8 cellular contexts compared by ENCODE assay signal in genomic region chr10:102394801-102395676, GRCh38. TPM values are rescaled to one million over a fixed set of nuclear protein-coding genes. Genes with fewer than 3 reads are reported as not detected.
DNase-seq lines count a peak whose midpoint lies in the region; ATAC-seq and TF ChIP-seq lines count a peak whose summit lies in the region.

No MANE protein-coding gene starts in this region.

- H3K27me3 Mint-ChIP-seq in activated T-helper 2 cell treated with anti-CD3 and anti-CD28 coated beads, Interferon-gamma antibody, Interleukin-2, Interleukin-4, amounts not matched to agents 10 μg/mL and 5 μg/mL and 100 μg/mL, durations not matched to agents 14 hours and 24 hours and 36 hours (ENCODE audit: low read depth), result no peaks in the 10 kb centered on the region
- H3K27me3 Mint-ChIP-seq in natural killer cell (ENCODE audit: low read depth in 2 of 2), result peaks cover 0 to 1% of the 10 kb centered on the region in 2 donors
- no peaks in the 10 kb centered on the region for H3K27me3 Mint-ChIP-seq in stimulated activated memory B cell treated with anti-CD40 and anti-IgM and Interleukin-4, amounts not matched to agents 10 μg/mL and 1 μg/mL and 100 μg/mL, for 72 hours

- peak overlapping the region; percentile 99 for H3K27ac Mint-ChIP-seq in activated T-helper 2 cell treated with anti-CD3 and anti-CD28 coated beads, Interferon-gamma antibody, Interleukin-2, Interleukin-4, amounts not matched to agents 10 μg/mL and 5 μg/mL and 100 μg/mL, durations not matched to agents 14 hours and 24 hours and 36 hours
- H3K27ac Mint-ChIP-seq in natural killer cell, result peak overlapping the region; percentile 99
- H3K27ac Mint-ChIP-seq in stimulated activated memory B cell treated with anti-CD40 and anti-IgM and Interleukin-4, amounts not matched to agents 10 μg/mL and 1 μg/mL and 100 μg/mL, for 72 hours, result peak overlapping the region; percentile 99

- DNase-seq in AG09319 (ENCODE audit: extremely low read depth, low read depth) (peak; percentile 63), HL-60 (ENCODE audit: low read depth in 1 of 2, low spot score in 1 of 2) (peak; percentile 40 to 67), RKO (ENCODE audit: low spot score) (peak; percentile 85), fibroblast of peridontal ligament (ENCODE audit: extremely low read depth) (peak; percentile 27), natural killer cell (peak; percentile 95)
- DNase-seq in activated T-helper 2 cell treated with anti-CD3 and anti-CD28 coated beads, Interferon-gamma antibody, Interleukin-2, Interleukin-4, amounts not matched to agents 10 μg/mL and 5 μg/mL and 100 μg/mL, durations not matched to agents 14 hours and 24 hours and 36 hours (ENCODE audit: low spot score), result peak; percentile 88

- peaks cover 38% of the 10 kb centered on the region for H3K4me1 Mint-ChIP-seq in activated T-helper 2 cell treated with anti-CD3 and anti-CD28 coated beads, Interferon-gamma antibody, Interleukin-2, Interleukin-4, amounts not matched to agents 10 μg/mL and 5 μg/mL and 100 μg/mL, durations not matched to agents 14 hours and 24 hours and 36 hours (ENCODE audit: low read depth)
- H3K4me1 Mint-ChIP-seq in natural killer cell, result peaks cover 34 to 51% of the 10 kb centered on the region in 2 donors
- H3K4me1 Mint-ChIP-seq in stimulated activated memory B cell treated with anti-CD40 and anti-IgM and Interleukin-4, amounts not matched to agents 10 μg/mL and 1 μg/mL and 100 μg/mL, for 72 hours, result peaks cover 55% of the 10 kb centered on the region

- H3K4me3 ChIP-seq in HL-60 (replicated peaks; ENCODE audit: insufficient read depth, low read length), result peak overlapping the region; percentile 75

- H3K4me3 Mint-ChIP-seq in activated T-helper 2 cell treated with anti-CD3 and anti-CD28 coated beads, Interferon-gamma antibody, Interleukin-2, Interleukin-4, amounts not matched to agents 10 μg/mL and 5 μg/mL and 100 μg/mL, durations not matched to agents 14 hours and 24 hours and 36 hours (ENCODE audit: low read depth), result peak overlapping the region; percentile 91
- peak overlapping the region; percentile 98 for H3K4me3 Mint-ChIP-seq in natural killer cell
- H3K4me3 Mint-ChIP-seq in stimulated activated memory B cell treated with anti-CD40 and anti-IgM and Interleukin-4, amounts not matched to agents 10 μg/mL and 1 μg/mL and 100 μg/mL, for 72 hours, result peak overlapping the region; percentile 94

- TF ChIP-seq CTCF in AG09319 (IDR thresholded peaks at IDR 0.05; ENCODE audit: low read depth, low read length) (no peak), HL-60 (IDR thresholded peaks at IDR 0.05; ENCODE audit: insufficient read depth, low read length) (no peak), natural killer cell (IDR thresholded peaks at IDR 0.05) (no peak)

- ATAC-seq in GM19023 (IDR thresholded peaks at IDR 0.05; ENCODE audit: unreplicated experiment) (peak; percentile 34), natural killer cell (peak; percentile 43 to 67 (median 44))
- ATAC-seq in stimulated activated memory B cell treated with anti-CD40 and anti-IgM and Interleukin-4, amounts not matched to agents 10 μg/mL and 1 μg/mL and 100 μg/mL, for 72 hours, result peak; percentile 64

- intact Hi-C loops in activated T-helper 2 cell treated with anti-CD3 and anti-CD28 coated beads, Interferon-gamma antibody, Interleukin-2, Interleukin-4, amounts not matched to agents 10 μg/mL and 5 μg/mL and 100 μg/mL, durations not matched to agents 14 hours and 24 hours and 36 hours (cut with micrococcal nuclease), result loop anchor here (1.0 to 10.0 kb wide), 13 partner anchors 14 to 560 kb away; partner anchors contain the start of genes ACTR1A, CUEDC2, GBF1 and NOLC1
- intact Hi-C loops in natural killer cell (cut with micrococcal nuclease), result loop anchor here (1.0 to 10.0 kb wide), 5 partner anchors 26 to 250 kb away; partner anchors contain the start of genes NOLC1 and TRIM8

- peaks cover 11% of the 10 kb centered on the region for H3K27me3 ChIP-seq in HL-60 (ENCODE audit: insufficient read depth, poor library complexity, severe bottlenecking)

- H3K9me3 Mint-ChIP-seq in activated T-helper 2 cell treated with anti-CD3 and anti-CD28 coated beads, Interferon-gamma antibody, Interleukin-2, Interleukin-4, amounts not matched to agents 10 μg/mL and 5 μg/mL and 100 μg/mL, durations not matched to agents 14 hours and 24 hours and 36 hours, result no peaks in the 10 kb centered on the region
- H3K9me3 Mint-ChIP-seq in natural killer cell, result no peaks in the 10 kb centered on the region
- no peaks in the 10 kb centered on the region for H3K9me3 Mint-ChIP-seq in stimulated activated memory B cell treated with anti-CD40 and anti-IgM and Interleukin-4, amounts not matched to agents 10 μg/mL and 1 μg/mL and 100 μg/mL, for 72 hours

- peaks cover 50% of the 10 kb centered on the region for H3K36me3 Mint-ChIP-seq in activated T-helper 2 cell treated with anti-CD3 and anti-CD28 coated beads, Interferon-gamma antibody, Interleukin-2, Interleukin-4, amounts not matched to agents 10 μg/mL and 5 μg/mL and 100 μg/mL, durations not matched to agents 14 hours and 24 hours and 36 hours (ENCODE audit: low read depth)
- no peaks in the 10 kb centered on the region for H3K36me3 Mint-ChIP-seq in natural killer cell
- H3K36me3 Mint-ChIP-seq in stimulated activated memory B cell treated with anti-CD40 and anti-IgM and Interleukin-4, amounts not matched to agents 10 μg/mL and 1 μg/mL and 100 μg/mL, for 72 hours, result peaks cover 40% of the 10 kb centered on the region

- peak overlapping the region; percentile 79; the same call in 1 of the 2 replicates for H3K27ac ChIP-seq in HL-60 (replicated peaks)

RNA-seq across cellular contexts. Expression of gene NFKB2, which starts 0.5 kb away (rescaled TPM):
- total RNA-seq in activated T-helper 2 cell treated with anti-CD3 and anti-CD28 coated beads, Interferon-gamma antibody, Interleukin-2, Interleukin-4, amounts not matched to agents 10 μg/mL and 5 μg/mL and 100 μg/mL, durations not matched to agents 14 hours and 24 hours and 36 hours, result 310 and 323 TPM in 2 replicates
- 100 to 1,000 TPM; 201 to 264 (median 246) TPM for total RNA-seq in natural killer cell

RNA-seq across cellular contexts. Expression of gene PSD, which starts 23.5 kb away (rescaled TPM):
- 10.6 and 13.4 TPM in 2 replicates for total RNA-seq in activated T-helper 2 cell treated with anti-CD3 and anti-CD28 coated beads, Interferon-gamma antibody, Interleukin-2, Interleukin-4, amounts not matched to agents 10 μg/mL and 5 μg/mL and 100 μg/mL, durations not matched to agents 14 hours and 24 hours and 36 hours
- total RNA-seq in natural killer cell, result 1 to 10 TPM; 1.9 to 2.4 (median 2.1) TPM

RNA-seq across cellular contexts. Expression of gene FBXL15, which starts 25.6 kb away (rescaled TPM):
- total RNA-seq in activated T-helper 2 cell treated with anti-CD3 and anti-CD28 coated beads, Interferon-gamma antibody, Interleukin-2, Interleukin-4, amounts not matched to agents 10 μg/mL and 5 μg/mL and 100 μg/mL, durations not matched to agents 14 hours and 24 hours and 36 hours, result 14.8 and 15.1 TPM in 2 replicates
- 10 to 100 TPM; 15.2 to 17.4 (median 15.5) TPM for total RNA-seq in natural killer cell

RNA-seq across cellular contexts. Expression of gene CUEDC2, which starts 37.3 kb away (rescaled TPM):
- 60.7 and 67.5 TPM in 2 replicates for total RNA-seq in activated T-helper 2 cell treated with anti-CD3 and anti-CD28 coated beads, Interferon-gamma antibody, Interleukin-2, Interleukin-4, amounts not matched to agents 10 μg/mL and 5 μg/mL and 100 μg/mL, durations not matched to agents 14 hours and 24 hours and 36 hours
- 10 to 100 TPM; 35.0 to 43.0 (median 37.7) TPM for total RNA-seq in natural killer cell

RNA-seq across cellular contexts. Expression of gene C10orf95, which starts 56.3 kb away (rescaled TPM):
- total RNA-seq in activated T-helper 2 cell treated with anti-CD3 and anti-CD28 coated beads, Interferon-gamma antibody, Interleukin-2, Interleukin-4, amounts not matched to agents 10 μg/mL and 5 μg/mL and 100 μg/mL, durations not matched to agents 14 hours and 24 hours and 36 hours, result 0.32 TPM in 1 of 2 replicates, not detected in the other
- under 1 TPM; 0.25 to 0.41 (median 0.35) TPM for total RNA-seq in natural killer cell

Comparison
In these comparisons a context has a peak if more than half of its experiments do, and no peak if none do; other contexts are left out.
1. Peak in every context shown above with its lines: DNase-seq, ATAC-seq, H3K4me3 ChIP-seq and H3K27ac ChIP-seq.
2. DNase-seq: peak in every context shown above with its lines; median percentile 95 in natural killer cell; 88 in activated T-helper 2 cell treated with anti-CD3 and anti-CD28 coated beads, Interferon-gamma antibody, Interleukin-2, Interleukin-4, amounts not matched to agents 10 μg/mL and 5 μg/mL and 100 μg/mL, durations not matched to agents 14 hours and 24 hours and 36 hours; 85 in RKO; 63 in AG09319; 54 in HL-60; 27 in fibroblast of peridontal ligament.